ENCODE assay signal across 8 cellular contexts in the genomic region with DNA sequence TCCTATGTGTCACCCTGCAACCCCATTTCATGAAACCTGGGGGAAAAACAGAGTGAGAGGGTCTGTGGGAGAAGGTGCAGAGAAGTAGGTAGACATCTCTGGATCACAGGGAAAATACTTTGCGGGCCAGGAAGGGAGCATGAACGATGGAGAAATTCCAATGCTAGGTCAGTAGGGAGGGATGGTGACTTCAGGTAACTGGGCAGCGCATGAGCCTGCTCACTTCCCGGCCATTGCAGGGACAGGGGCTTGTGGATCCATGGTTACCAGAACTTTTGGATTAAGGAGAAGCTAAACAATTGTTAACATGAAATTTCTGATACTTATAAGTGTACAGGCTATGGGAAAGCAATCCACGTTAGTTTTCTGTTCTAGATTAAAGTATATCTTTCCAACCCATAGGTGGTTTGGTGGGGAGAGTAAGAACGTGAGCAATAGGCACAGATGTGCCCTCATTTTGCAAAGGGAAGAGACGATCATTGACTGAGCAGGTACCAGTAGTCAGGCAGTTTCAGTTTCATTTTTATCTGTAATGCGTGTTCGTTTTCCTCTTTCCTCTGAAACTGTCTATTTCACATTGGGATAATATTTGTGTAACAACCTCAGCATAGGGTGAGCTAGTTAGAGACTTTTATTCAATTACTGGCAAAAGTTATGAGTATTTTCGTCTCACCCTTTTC.
DNase-seq lines count a peak whose midpoint lies in the region; ATAC-seq and TF ChIP-seq lines count a peak whose summit lies in the region.

No MANE protein-coding gene starts in this region.

- no peak for DNase-seq in PC-9
- DNase-seq in NCI-H2081 treated with DMSO at 0.1 percent for 48 hours (lab: John Stamatoyannopoulos, UW) = no peak
- DNase-seq in retina = no peak
- DNase-seq in Right ventricle myocardium superior = no peak
- no peak for DNase-seq in NCI-H2107 treated with DMSO at 0.1 percent for 48 hours (lab: John Stamatoyannopoulos, UW; ENCODE audit: unreplicated experiment)

- H2AFZ ChIP-seq in PC-9 = peak overlapping the region; percentile 28; the same call in 1 of the 2 replicates

- no peak for TF ChIP-seq CTCF in PC-9 (conservative IDR thresholded peaks at IDR 0.05)

- CTCF ChIA-PET in PC-9 (lab: Charles Lee) = no interaction called here

- intact Hi-C loops in PC-9 (cut with micrococcal nuclease; ENCODE audit: unreplicated experiment) = loop anchor here (5.0 kb wide), 2 partner anchors 182 to 198 kb away; no protein-coding TSS in a partner anchor
- intact Hi-C loops in Right ventricle myocardium superior (cut with DNase I) = no loop called here

- H3K79me2 ChIP-seq in PC-9 (ENCODE audit: low read depth) = no peaks in the 10 kb centered on the region

- H3F3A ChIP-seq in PC-9 (ENCODE audit: insufficient read depth, low read depth) = no peaks in the 10 kb centered on the region

- H4K20me1 ChIP-seq in PC-9 (ENCODE audit: insufficient read depth) = no peaks in the 10 kb centered on the region

- H3K4me1 ChIP-seq in PC-9 (replicated peaks; ENCODE audit: insufficient read depth) (0 out of 2 replicates have a peak, but pooled peaks cover 7% of the 10 kb centered on the region), muscle layer of duodenum (ENCODE audit: control insufficient read depth in 1 of 2, insufficient read depth in 2 of 2, low read length in 2 of 2) (no peaks in the 10 kb centered on the region)

- POLR2A ChIA-PET in PC-9 (lab: Charles Lee; ENCODE audit: unreplicated experiment) = no interaction called here

- no TSS peak for BruUV-seq in PC-9 (replicated peaks; lab: Mats Ljungman, UMichigan)

- H3K9me2 ChIP-seq in PC-9 (ENCODE audit: insufficient read depth) = no peaks in the 10 kb centered on the region

- H3K27me3 ChIP-seq in PC-9 (ENCODE audit: insufficient read depth, low read depth) (no peaks in the 10 kb centered on the region), muscle layer of duodenum (ENCODE audit: low read depth, low read length) (no peaks in the 10 kb centered on the region)

- H3K36me3 ChIP-seq in PC-9 (ENCODE audit: low read depth) = no peaks in the 10 kb centered on the region
- no peaks in the 10 kb centered on the region for H3K36me3 ChIP-seq in muscle layer of duodenum (ENCODE audit: control insufficient read depth in 1 of 2, insufficient read depth in 2 of 2, low read length in 2 of 2)

- H3K27ac ChIP-seq in PC-9 = no peak overlapping the region
- no peak overlapping the region for H3K27ac ChIP-seq in muscle layer of duodenum (ENCODE audit: low read length)

- H3K4me2 ChIP-seq in PC-9 = peak overlapping the region; percentile 44

- no peaks in the 10 kb centered on the region for H3K9me3 ChIP-seq in PC-9 (ENCODE audit: insufficient read depth, low read depth)
- H3K9me3 ChIP-seq in muscle layer of duodenum (ENCODE audit: control insufficient read depth in 1 of 2, low read length in 2 of 2) = no peaks in the 10 kb centered on the region

- H3K4me3 ChIP-seq in PC-9 (peak overlapping the region; percentile 26; the same call in 1 of the 2 replicates), muscle layer of duodenum (ENCODE audit: low read depth in 1 of 2, low read length in 2 of 2) (peak overlapping the region; percentile 13 to 49)

- peak; percentile 82 for ATAC-seq in GM18873 (IDR thresholded peaks at IDR 0.05; ENCODE audit: low FRiP score, unreplicated experiment)
- ATAC-seq in HG02678 (IDR thresholded peaks at IDR 0.05; ENCODE audit: unreplicated experiment) = peak; percentile 88
- ATAC-seq in Right ventricle myocardium superior (ENCODE audit: poor library complexity) = no peak
